Comparison of ENCODE assay signal across 19 cellular contexts in genomic region chr1:155835548-155835947, GRCh38. TPM values are rescaled to one million over a fixed set of nuclear protein-coding genes. Genes with fewer than 3 reads are reported as not detected.
DNase-seq lines count a peak whose midpoint lies in the region; ATAC-seq, FAIRE-seq and TF ChIP-seq lines count a peak whose summit lies in the region.
"Had no signal": no experiment of that assay in that cellular context is flagged by ENCODE, and none has a peak within 500 bp of the region (broad histone marks: within the 10 kb centered on the region; RNA-seq: fewer than 3 reads in every experiment).

No MANE protein-coding gene starts in this region.

- H3K27me3 Mint-ChIP-seq in activated naive CD8-positive, alpha-beta T cell treated with anti-CD3 and anti-CD28 coated beads, Interleukin-2, amount 50 U/mL, for 24 hours: no peaks in the 10 kb centered on the region
- H3K27me3 Mint-ChIP-seq in activated naive CD8-positive, alpha-beta T cell treated with anti-CD3 and anti-CD28 coated beads for 36 hours: no peaks in the 10 kb centered on the region
- H3K27me3 Mint-ChIP-seq in T-helper 17 cell (no peaks in the 10 kb centered on the region), progenitor cell of endocrine pancreas (no peaks in the 10 kb centered on the region)

- intact Hi-C loops in esophagus muscularis mucosa (cut with DNase I) (no loop called here), kidney (cut with DNase I) (no loop called here)

- no peak for TF ChIP-seq POLR2A in esophagus muscularis mucosa (IDR thresholded peaks at IDR 0.05; ENCODE audit: low read depth)

- no peak overlapping the region for H2BK5ac ChIP-seq in mesendoderm (ENCODE audit: low read length)

- H3K27ac Mint-ChIP-seq in activated naive CD8-positive, alpha-beta T cell treated with anti-CD3 and anti-CD28 coated beads, Interleukin-2, amount 50 U/mL, for 24 hours: peak overlapping the region; percentile 19
- H3K27ac Mint-ChIP-seq in activated naive CD8-positive, alpha-beta T cell treated with anti-CD3 and anti-CD28 coated beads for 36 hours: no peak overlapping the region
- peak overlapping the region; percentile 8 for H3K27ac Mint-ChIP-seq in T-helper 17 cell
- peak overlapping the region; percentile 57 for H3K27ac Mint-ChIP-seq in progenitor cell of endocrine pancreas

- TF ChIP-seq EP300 in esophagus muscularis mucosa (IDR thresholded peaks at IDR 0.05): no peak

- FAIRE-seq in kidney (lab: Jason Lieb, UNC): no peak
- FAIRE-seq: A549 had no signal

- no peak for TF ChIP-seq CTCF in esophagus muscularis mucosa (IDR thresholded peaks at IDR 0.05)
- no peak for TF ChIP-seq CTCF in progenitor cell of endocrine pancreas (IDR thresholded peaks at IDR 0.05; ENCODE audit: unreplicated experiment)
- TF ChIP-seq CTCF in kidney (IDR thresholded peaks at IDR 0.05; ENCODE audit: borderline replicate concordance, extremely low read depth, insufficient read depth): no peak

- H3K4me3 ChIP-seq in esophagus muscularis mucosa: no peak overlapping the region
- H3K4me3 ChIP-seq in mesendoderm (ENCODE audit: low read length): no peak overlapping the region
- no peak overlapping the region for H3K4me3 ChIP-seq in kidney (ENCODE audit: low read length in 2 of 2)
- H3K4me3 ChIP-seq: A549 had no signal

- H3K36me3 Mint-ChIP-seq in activated naive CD8-positive, alpha-beta T cell treated with anti-CD3 and anti-CD28 coated beads, Interleukin-2, amount 50 U/mL, for 24 hours (ENCODE audit: low read depth): peaks cover 27% of the 10 kb centered on the region
- peaks cover 21% of the 10 kb centered on the region for H3K36me3 Mint-ChIP-seq in activated naive CD8-positive, alpha-beta T cell treated with anti-CD3 and anti-CD28 coated beads for 36 hours
- H3K36me3 Mint-ChIP-seq in T-helper 17 cell (ENCODE audit: low read depth) (peaks cover 5% of the 10 kb centered on the region), progenitor cell of endocrine pancreas (ENCODE audit: insufficient read depth) (peaks cover 19% of the 10 kb centered on the region)

- no peak overlapping the region for H4K8ac ChIP-seq in mesendoderm (ENCODE audit: low read depth, low read length)

- no peak overlapping the region for H2AK5ac ChIP-seq in mesendoderm (ENCODE audit: low read length)

- H3K4me1 ChIP-seq in esophagus muscularis mucosa (peaks cover 0 to 10% (median 7%) of the 10 kb centered on the region in 4 donors), mesendoderm (ENCODE audit: control insufficient read depth, low read depth, low read length) (no peaks in the 10 kb centered on the region), kidney (ENCODE audit: control insufficient read depth in 1 of 2, insufficient read depth in 1 of 2, low read depth in 1 of 2, low read length in 2 of 2) (no peaks in the 10 kb centered on the region)

- no peak overlapping the region for H3K56ac ChIP-seq in mesendoderm (ENCODE audit: low read length)

- peaks cover 2% of the 10 kb centered on the region for H3K79me2 ChIP-seq in mesendoderm (ENCODE audit: control insufficient read depth, insufficient read depth, low read length)

- H3K23ac ChIP-seq in mesendoderm (ENCODE audit: low read length): no peak overlapping the region

- no peak overlapping the region for H3K18ac ChIP-seq in mesendoderm (ENCODE audit: low read length)

- H3K36me3 ChIP-seq in esophagus muscularis mucosa: peaks cover 0 to 4% (median 1%) of the 10 kb centered on the region in 4 donors
- H3K36me3 ChIP-seq in mesendoderm (ENCODE audit: control insufficient read depth, insufficient read depth, low read length): peaks cover 3% of the 10 kb centered on the region
- H3K36me3 ChIP-seq in kidney (ENCODE audit: control insufficient read depth in 1 of 2, insufficient read depth in 2 of 2, low read length in 2 of 2): no peaks in the 10 kb centered on the region

- peaks cover 17% of the 10 kb centered on the region for H3K4me1 Mint-ChIP-seq in activated naive CD8-positive, alpha-beta T cell treated with anti-CD3 and anti-CD28 coated beads, Interleukin-2, amount 50 U/mL, for 24 hours
- peaks cover 3% of the 10 kb centered on the region for H3K4me1 Mint-ChIP-seq in activated naive CD8-positive, alpha-beta T cell treated with anti-CD3 and anti-CD28 coated beads for 36 hours
- H3K4me1 Mint-ChIP-seq in T-helper 17 cell: peaks cover 23% of the 10 kb centered on the region
- H3K4me1 Mint-ChIP-seq in progenitor cell of endocrine pancreas (ENCODE audit: low read depth): peaks cover 1% of the 10 kb centered on the region

- H3K27ac ChIP-seq in esophagus muscularis mucosa (replicated peaks in 1 of 4) (no peak overlapping the region), mesendoderm (ENCODE audit: low read depth, low read length) (no peak overlapping the region), kidney (ENCODE audit: low read depth in 2 of 2, low read length in 2 of 2) (no peak overlapping the region)
- H3K27ac ChIP-seq: A549, C4-2B had no signal

- no peak overlapping the region for H3K4ac ChIP-seq in mesendoderm (ENCODE audit: low read depth, low read length)

- H3K27me3 ChIP-seq in esophagus muscularis mucosa: no peaks in the 10 kb centered on the region
- H3K27me3 ChIP-seq in mesendoderm (ENCODE audit: insufficient read depth, low read length, poor library complexity): no peaks in the 10 kb centered on the region

- no peak for DNase-seq in activated naive CD8-positive, alpha-beta T cell treated with anti-CD3 and anti-CD28 coated beads, Interleukin-2, amount 50 U/mL, for 24 hours
- DNase-seq in activated naive CD8-positive, alpha-beta T cell treated with anti-CD3 and anti-CD28 coated beads for 36 hours: no peak
- DNase-seq in T-helper 17 cell: no peak
- peak; percentile 39 for DNase-seq in esophagus muscularis mucosa (ENCODE audit: extremely low spot score)
- DNase-seq in progenitor cell of endocrine pancreas (ENCODE audit: low spot score, unreplicated experiment): no peak
- no peak for DNase-seq in NCI-H446 (lab: John Stamatoyannopoulos, UW)
- no peak for DNase-seq in mesendoderm
- no peak for DNase-seq in kidney
- DNase-seq: COR-L47, DMS153, H7, Kasumi-1, NCI-H1105, NCI-H1694, NCI-H524 treated with DMSO at 0.1 percent for 48 hours, SHP77 had no signal

- H3K4me3 Mint-ChIP-seq in activated naive CD8-positive, alpha-beta T cell treated with anti-CD3 and anti-CD28 coated beads, Interleukin-2, amount 50 U/mL, for 24 hours: no peak overlapping the region
- H3K4me3 Mint-ChIP-seq in activated naive CD8-positive, alpha-beta T cell treated with anti-CD3 and anti-CD28 coated beads for 36 hours: no peak overlapping the region
- H3K4me3 Mint-ChIP-seq in T-helper 17 cell (no peak overlapping the region), progenitor cell of endocrine pancreas (ENCODE audit: low read depth) (no peak overlapping the region)

- H3K9me3 ChIP-seq in T-helper 17 cell (ENCODE audit: control insufficient read depth, low read length, poor library complexity, severe bottlenecking): no peaks in the 10 kb centered on the region
- H3K9me3 ChIP-seq in esophagus muscularis mucosa: no peaks in the 10 kb centered on the region
- H3K9me3 ChIP-seq in kidney (ENCODE audit: control insufficient read depth in 1 of 2, low read length in 2 of 2): no peaks in the 10 kb centered on the region
- H3K9me3 ChIP-seq: A549 had no signal

- WGBS in esophagus muscularis mucosa: 93% methylated on average over 6 of the region's 6 CpGs
- no CpG with 5 or more reads among the region's 6 CpGs for WGBS in mesendoderm (ENCODE audit: extremely low coverage, insufficient coverage, low lambda C conversion rate)

- peaks cover 10% of the 10 kb centered on the region for H3K79me1 ChIP-seq in mesendoderm (ENCODE audit: low read length)

- no peak overlapping the region for H2BK120ac ChIP-seq in mesendoderm (ENCODE audit: low read depth, low read length)

- H3K9ac ChIP-seq in mesendoderm (ENCODE audit: low read length) (no peak overlapping the region), kidney (ENCODE audit: low read length in 2 of 2) (no peak overlapping the region)

- no peak for ATAC-seq in activated naive CD8-positive, alpha-beta T cell treated with anti-CD3 and anti-CD28 coated beads, Interleukin-2, amount 50 U/mL, for 24 hours
- ATAC-seq in T-helper 17 cell: no peak
- ATAC-seq: A549, SK-N-SH treated with all-trans-retinoic acid at 6 μM for 48 hours had no signal

- H3K4me2 ChIP-seq in mesendoderm (ENCODE audit: low read length): no peak overlapping the region
- H3K4me2 ChIP-seq: A549 had no signal

- no peaks in the 10 kb centered on the region for H3K9me3 Mint-ChIP-seq in activated naive CD8-positive, alpha-beta T cell treated with anti-CD3 and anti-CD28 coated beads, Interleukin-2, amount 50 U/mL, for 24 hours
- H3K9me3 Mint-ChIP-seq in activated naive CD8-positive, alpha-beta T cell treated with anti-CD3 and anti-CD28 coated beads for 36 hours: no peaks in the 10 kb centered on the region
- no peaks in the 10 kb centered on the region for H3K9me3 Mint-ChIP-seq in progenitor cell of endocrine pancreas (ENCODE audit: low read depth)

- no peak overlapping the region for H4K5ac ChIP-seq in mesendoderm (ENCODE audit: low read length)

- H2BK15ac ChIP-seq in mesendoderm (replicated peaks; ENCODE audit: low read depth): no peak overlapping the region

RNA-seq across cellular contexts. Expression of gene GON4L, which starts 21.5 kb away (rescaled TPM):
- total RNA-seq in activated naive CD8-positive, alpha-beta T cell treated with anti-CD3 and anti-CD28 coated beads for 36 hours: 10 to 100 TPM; 39.3 to 41.1 TPM
- total RNA-seq in T-helper 17 cell (10 to 100 TPM; 88.4 to 93.9 TPM), esophagus muscularis mucosa (10 to 100 TPM; 26.5 to 49.8 (median 28.3) TPM), progenitor cell of endocrine pancreas (69.4 and 73.2 TPM in 2 replicates), kidney (62.1 TPM)
- 19.1 TPM for polyA plus RNA-seq in mesendoderm (2013, experiment 1 of 2)
- 19.1 TPM for polyA plus RNA-seq in mesendoderm (2013, experiment 2 of 2)
- polyA plus RNA-seq in kidney (ENCODE audit: insufficient read depth, low read depth, low replicate concordance): 14.2 TPM

RNA-seq across cellular contexts. Expression of gene SYT11, which starts 23.8 kb away (rescaled TPM):
- total RNA-seq in activated naive CD8-positive, alpha-beta T cell treated with anti-CD3 and anti-CD28 coated beads for 36 hours: 10 to 100 TPM; 12.2 to 12.8 TPM
- total RNA-seq in T-helper 17 cell (10 to 100 TPM; 27.0 to 30.2 TPM), esophagus muscularis mucosa (10 to 100 TPM in 3 of 4 donors, 1 to 10 TPM in 1; 8.3 to 25.2 (median 20.3) TPM), progenitor cell of endocrine pancreas (1.7 and 2.0 TPM in 2 replicates), kidney (16.8 TPM)
- 1.8 TPM for polyA plus RNA-seq in mesendoderm (2013, experiment 1 of 2)
- 1.9 TPM for polyA plus RNA-seq in mesendoderm (2013, experiment 2 of 2)
- polyA plus RNA-seq in kidney (ENCODE audit: insufficient read depth, low read depth, low replicate concordance): 8.4 TPM
